In the genomic region with DNA sequence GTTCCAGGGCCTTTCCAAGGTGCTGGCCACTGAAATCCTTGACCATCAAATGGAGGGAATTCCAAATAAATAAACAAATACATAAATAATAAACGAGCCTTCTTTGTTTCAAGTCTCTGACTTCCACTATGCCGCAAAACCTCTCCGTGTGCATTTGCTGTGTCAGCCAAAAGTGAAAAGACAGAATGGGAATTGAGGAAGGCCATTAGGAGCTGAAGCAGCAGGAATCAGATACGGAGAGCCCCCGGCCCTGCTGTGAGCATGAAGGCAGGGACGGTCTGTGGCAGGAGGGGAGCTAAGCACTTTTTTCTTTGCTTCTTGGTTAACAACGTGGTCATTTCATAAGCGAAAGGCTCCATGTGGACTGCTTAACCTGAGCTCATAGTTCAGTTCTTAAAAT, we compare ENCODE assay signal across 19 cellular contexts. TPM values are rescaled to one million over a fixed set of nuclear protein-coding genes. Genes with fewer than 3 reads are reported as not detected.
"Had no signal": no experiment of that assay in that cellular context is flagged by ENCODE, and none has a peak within 500 bp of the region (broad histone marks: within the 10 kb centered on the region; RNA-seq: fewer than 3 reads in every experiment).

No MANE protein-coding gene starts in this region.

- H3K4me3 ChIP-seq: body of pancreas, tibial artery had no signal

- H3K4me1 ChIP-seq: body of pancreas, tibial artery had no signal

- H3K27me3 ChIP-seq: body of pancreas, tibial artery had no signal

- H3K9me3 Mint-ChIP-seq: activated CD4-positive, alpha-beta T cell treated with anti-CD3 and anti-CD28 coated beads, Interleukin-2, amount 10 ng/mL, durations not matched to agents 24 days and 14 days; activated naive CD4-positive, alpha-beta T cell treated with anti-CD3 and anti-CD28 coated beads for 36 hours; activated T-cell treated with anti-CD3 and anti-CD28 coated beads, Interleukin-2, amount 50 U/mL, for 24 hours had no signal

- H3K27me3 Mint-ChIP-seq: activated CD4-positive, alpha-beta T cell treated with anti-CD3 and anti-CD28 coated beads, Interleukin-2, amount 10 ng/mL, durations not matched to agents 24 days and 14 days had no signal

- H3K27ac ChIP-seq: body of pancreas, tibial artery had no signal

- ATAC-seq: activated CD8-positive, alpha-beta T cell treated with anti-CD3 and anti-CD28 coated beads, Interleukin-2, amount 10 ng/mL, durations not matched to agents 7 days and 5 days; body of pancreas; natural killer cell; stimulated activated naive CD8-positive, alpha-beta T cell treated with anti-CD3 and anti-CD28 coated beads, Interleukin-15, Interleukin-2, amounts not matched to agents 100 U/mL and 50 U/mL, for 24 hours; T-cell had no signal

- H3K4me3 Mint-ChIP-seq: activated CD4-positive, alpha-beta T cell treated with anti-CD3 and anti-CD28 coated beads, Interleukin-2, amount 10 ng/mL, durations not matched to agents 24 days and 14 days; activated CD8-positive, alpha-beta T cell treated with anti-CD3 and anti-CD28 coated beads, Interleukin-2, amount 10 ng/mL, durations not matched to agents 7 days and 5 days; activated naive CD4-positive, alpha-beta T cell treated with anti-CD3 and anti-CD28 coated beads for 36 hours; activated T-cell treated with anti-CD3 and anti-CD28 coated beads, Interleukin-2, amount 50 U/mL, for 24 hours; natural killer cell; T-cell had no signal

- H3K27ac Mint-ChIP-seq: activated CD4-positive, alpha-beta T cell treated with anti-CD3 and anti-CD28 coated beads, Interleukin-2, amount 10 ng/mL, durations not matched to agents 24 days and 14 days; activated CD8-positive, alpha-beta T cell treated with anti-CD3 and anti-CD28 coated beads, Interleukin-2, amount 10 ng/mL, durations not matched to agents 7 days and 5 days; activated naive CD4-positive, alpha-beta T cell treated with anti-CD3 and anti-CD28 coated beads for 36 hours; activated T-cell treated with anti-CD3 and anti-CD28 coated beads, Interleukin-2, amount 50 U/mL, for 24 hours; natural killer cell; T-cell had no signal

- H3K36me3 Mint-ChIP-seq: natural killer cell, T-cell had no signal

- H3K4me1 Mint-ChIP-seq: activated CD4-positive, alpha-beta T cell treated with anti-CD3 and anti-CD28 coated beads, Interleukin-2, amount 10 ng/mL, durations not matched to agents 24 days and 14 days; natural killer cell; T-cell had no signal

- H3K9me3 ChIP-seq: body of pancreas, tibial artery had no signal

- H3K36me3 ChIP-seq: tibial artery had no signal

- DNase-seq: activated CD4-positive, alpha-beta T cell treated with anti-CD3 and anti-CD28 coated beads, Interleukin-2, amount 10 ng/mL, durations not matched to agents 24 days and 14 days; activated CD8-positive, alpha-beta T cell treated with anti-CD3 and anti-CD28 coated beads, Interleukin-2, amount 10 ng/mL, durations not matched to agents 7 days and 5 days; activated naive CD4-positive, alpha-beta T cell treated with anti-CD3 and anti-CD28 coated beads for 36 hours; activated T-cell treated with anti-CD3 and anti-CD28 coated beads, Interleukin-2, amount 50 U/mL, for 24 hours; body of pancreas; caudate nucleus; erythroblast; head of caudate nucleus; mesenchymal stem cell; natural killer cell; occipital lobe; posterior cingulate gyrus; stimulated activated CD4-positive, alpha-beta T cell treated with anti-CD3 and anti-CD28 coated beads, Interleukin-2, amount 100 ng/mL, for 24 hours; stimulated activated naive CD8-positive, alpha-beta T cell treated with anti-CD3 and anti-CD28 coated beads, Interleukin-15, Interleukin-2, amounts not matched to agents 100 U/mL and 50 U/mL, for 24 hours; substantia nigra; T-cell; tibial artery had no signal

RNA-seq across cellular contexts. Expression of gene PLPPR1, which starts 26.1 kb away (rescaled TPM):
- total RNA-seq: activated CD4-positive, alpha-beta T cell treated with anti-CD3 and anti-CD28 coated beads, Interleukin-2, amount 10 ng/mL, durations not matched to agents 24 days and 14 days; activated CD8-positive, alpha-beta T cell treated with anti-CD3 and anti-CD28 coated beads, Interleukin-2, amount 10 ng/mL, durations not matched to agents 7 days and 5 days; activated naive CD4-positive, alpha-beta T cell treated with anti-CD3 and anti-CD28 coated beads for 36 hours; dermis microvascular lymphatic vessel endothelial cell; natural killer cell; renal cortical epithelial cell; T-cell had no signal
